Comparison of ENCODE assay signal across 21 cellular contexts in genomic region chr1:170567214-170567613, GRCh38. TPM values are rescaled to one million over a fixed set of nuclear protein-coding genes. Genes with fewer than 3 reads are reported as not detected.
DNase-seq lines count a peak whose midpoint lies in the region; ATAC-seq and TF ChIP-seq lines count a peak whose summit lies in the region.
"Had no signal": no experiment of that assay in that cellular context is flagged by ENCODE, and none has a peak within 500 bp of the region (broad histone marks: within the 10 kb centered on the region; RNA-seq: fewer than 3 reads in every experiment).

No MANE protein-coding gene starts in this region.

- no peak overlapping the region for H3K4me3 Mint-ChIP-seq in H9
- H3K4me3 Mint-ChIP-seq: CD14-positive monocyte; CD4-positive, alpha-beta T cell; CD8-positive, alpha-beta memory T cell had no signal

- H3K9me3 Mint-ChIP-seq in H9 = peaks cover 5 to 9% of the 10 kb centered on the region in 2 experiments; a peak in 4 of 5 replicates

- DNase-seq in left ventricle myocardium inferior (no peak), Right ventricle myocardium superior (no peak), dedifferentiated amniotic fluid mesenchymal stem cell (ENCODE audit: extremely low spot score) (peak; percentile 31), fibroblast of peridontal ligament (ENCODE audit: extremely low read depth) (peak; percentile 59), gastrocnemius medialis (no peak), H9 (no peak), AG20443 (ENCODE audit: low spot score) (no peak)
- DNase-seq in activated naive CD4-positive, alpha-beta T cell treated with anti-CD3 and anti-CD28 coated beads, Interleukin-2, amount 50 U/mL, for 16 hours = no peak
- DNase-seq: AML-193; BE2C; CD4-positive, alpha-beta T cell; CD8-positive, alpha-beta memory T cell; DMS 273 treated with DMSO at 0.1 percent for 48 hours; DMS79; EL; GDM1; H7 had no signal

- H3K9ac ChIP-seq in H9 (ENCODE audit: extremely low read depth, insufficient read length, low read length) = no peak overlapping the region
- H3K9ac ChIP-seq: BLaER1 treated with 17β-estradiol and CSF1 and Interleukin-3, amounts not matched to agents 10 nM and 100 nM had no signal

- H2BK15ac ChIP-seq in H9 (ENCODE audit: low read depth, low read length) = no peak overlapping the region

- H3K18ac ChIP-seq in H9 (ENCODE audit: insufficient read length, low read depth, low read length) = no peak overlapping the region

- no peak overlapping the region for H2BK120ac ChIP-seq in H9 (ENCODE audit: low read depth, low read length, poor library complexity, severe bottlenecking)

- H2BK5ac ChIP-seq in H9 (ENCODE audit: insufficient read length, low read length) = no peak overlapping the region

- H3K36me3 ChIP-seq in left ventricle myocardium inferior (no peaks in the 10 kb centered on the region), gastrocnemius medialis (no peaks in the 10 kb centered on the region)
- H3K36me3 ChIP-seq: BE2C; BLaER1 treated with 17β-estradiol and CSF1 and Interleukin-3, amounts not matched to agents 10 nM and 100 nM had no signal

- peaks cover 0 to 8% (median 4%) of the 10 kb centered on the region in 3 experiments; a peak in 5 of 7 replicates for H3K36me3 Mint-ChIP-seq in H9 (ENCODE audit: insufficient read depth in 1 of 3, low read depth in 3 of 3)
- H3K36me3 Mint-ChIP-seq: CD14-positive monocyte; CD8-positive, alpha-beta memory T cell had no signal

- H3K27ac Mint-ChIP-seq in H9 = no peak overlapping the region
- H3K27ac Mint-ChIP-seq: CD14-positive monocyte; CD4-positive, alpha-beta T cell; CD8-positive, alpha-beta memory T cell had no signal

- TF ChIP-seq CTCF in left ventricle myocardium inferior (IDR thresholded peaks at IDR 0.05; ENCODE audit: borderline replicate concordance) = no peak
- TF ChIP-seq CTCF in gastrocnemius medialis (IDR thresholded peaks at IDR 0.05 in 4 of 5, conservative IDR thresholded peaks at IDR 0.05 in 1 of 5) = no peak
- TF ChIP-seq CTCF in H9 (conservative IDR thresholded peaks at IDR 0.05) = no peak

- H3K4ac ChIP-seq in H9 (ENCODE audit: low read depth, low read length) = no peak overlapping the region

- H3K14ac ChIP-seq in H9 (ENCODE audit: insufficient read depth, low read length) = no peak overlapping the region

- no peaks in the 10 kb centered on the region for H3K79me2 ChIP-seq in H9 (ENCODE audit: insufficient read depth, low read length)

- ATAC-seq in Right ventricle myocardium superior (ENCODE audit: poor library complexity) (no peak), gastrocnemius medialis (no peak)
- ATAC-seq: HCT116 had no signal

- no peak overlapping the region for H3K23ac ChIP-seq in H9 (ENCODE audit: insufficient read length, low read depth, low read length)

- no peak overlapping the region for H3K56ac ChIP-seq in H9 (ENCODE audit: insufficient read length, low read depth, low read length)

- H4K91ac ChIP-seq in H9 (ENCODE audit: insufficient read length, low read depth, low read length) = no peak overlapping the region

- no peak overlapping the region for H2AK5ac ChIP-seq in H9 (ENCODE audit: insufficient read length, low read length)

- no peaks in the 10 kb centered on the region for H3K79me1 ChIP-seq in H9 (ENCODE audit: insufficient read depth, low read depth, low read length, poor library complexity, severe bottlenecking)

- H4K8ac ChIP-seq in H9 (replicated peaks; ENCODE audit: insufficient read length, low read depth, low read length) = no peak overlapping the region

- H2AFZ ChIP-seq in H9 (ENCODE audit: low read length) = no peak overlapping the region

- H3K4me3 ChIP-seq in left ventricle myocardium inferior (no peak overlapping the region), gastrocnemius medialis (no peak overlapping the region)
- H3K4me3 ChIP-seq: BLaER1 treated with 17β-estradiol and CSF1 and Interleukin-3, amounts not matched to agents 10 nM and 100 nM had no signal

- no peak for TF ChIP-seq POLR2A in gastrocnemius medialis (IDR thresholded peaks at IDR 0.05)

- H3K4me1 ChIP-seq in left ventricle myocardium inferior = peaks cover 15% of the 10 kb centered on the region
- peaks cover 0 to 5% of the 10 kb centered on the region in 2 donors for H3K4me1 ChIP-seq in gastrocnemius medialis
- peaks cover 10% of the 10 kb centered on the region for H3K4me1 ChIP-seq in H9 (ENCODE audit: insufficient read depth, low read length)

- no peak overlapping the region for H3K4me2 ChIP-seq in H9 (ENCODE audit: insufficient read depth, insufficient read length, low read length)

- no peaks in the 10 kb centered on the region for H3K27me3 Mint-ChIP-seq in H9 (ENCODE audit: low read depth)

- no peak overlapping the region for H4K5ac ChIP-seq in H9 (ENCODE audit: insufficient read length, low read depth, low read length)

- no peaks in the 10 kb centered on the region for H4K20me1 ChIP-seq in H9 (ENCODE audit: control insufficient read depth, insufficient read depth, insufficient read length)
- H4K20me1 ChIP-seq: BLaER1 treated with 17β-estradiol and CSF1 and Interleukin-3, amounts not matched to agents 10 nM and 100 nM had no signal

- H3K27me3 ChIP-seq in left ventricle myocardium inferior (ENCODE audit: low read depth) (no peaks in the 10 kb centered on the region), gastrocnemius medialis (no peaks in the 10 kb centered on the region), H9 (ENCODE audit: insufficient read depth, low read length) (no peaks in the 10 kb centered on the region)
- H3K27me3 ChIP-seq: BLaER1 treated with 17β-estradiol and CSF1 and Interleukin-3, amounts not matched to agents 10 nM and 100 nM had no signal

- no CpG with 5 or more reads among the region's 3 CpGs for WGBS in H9 (ENCODE audit: extremely low coverage, insufficient read length, low lambda C conversion rate)

- intact Hi-C loops in left ventricle myocardium inferior (cut with micrococcal nuclease) = no loop called here
- intact Hi-C loops in Right ventricle myocardium superior (cut with DNase I) = no loop called here
- intact Hi-C loops in gastrocnemius medialis (cut with DNase I; ENCODE audit: low total_unique reads) = no loop called here

- in situ Hi-C loops in gastrocnemius medialis (cut with MboI; ENCODE audit: low sequenced_read_pairs in 4 of 4) = no loop called here

- no peak overlapping the region for H3T11ph ChIP-seq in H9 (ENCODE audit: low read length)

- no peaks in the 10 kb centered on the region for H3K23me2 ChIP-seq in H9 (ENCODE audit: insufficient read length, low read depth, low read length, poor library complexity, severe bottlenecking)

- peak overlapping the region; percentile 67 for H3K27ac ChIP-seq in left ventricle myocardium inferior (replicated peaks)
- H3K27ac ChIP-seq in gastrocnemius medialis = peak overlapping the region in 3 of 4 donors; percentile 13 to 33 (median 19)
- H3K27ac ChIP-seq in H9 (ENCODE audit: insufficient read length, low read depth, low read length) = no peak overlapping the region
- H3K27ac ChIP-seq: 22Rv1; BLaER1 treated with 17β-estradiol and CSF1 and Interleukin-3, amounts not matched to agents 10 nM and 100 nM had no signal

- peaks cover 26 to 40% of the 10 kb centered on the region in 2 experiments for H3K4me1 Mint-ChIP-seq in H9

- H2BK20ac ChIP-seq in H9 (ENCODE audit: low read depth, low read length, poor library complexity, severe bottlenecking) = no peak overlapping the region

- H2BK12ac ChIP-seq in H9 (ENCODE audit: insufficient read length, low read depth, low read length) = no peak overlapping the region

- H3K9me3 ChIP-seq in left ventricle myocardium inferior (replicated peaks) (peaks cover 16% of the 10 kb centered on the region), gastrocnemius medialis (no peaks in the 10 kb centered on the region), H9 (ENCODE audit: control insufficient read depth, low read depth, low read length) (no peaks in the 10 kb centered on the region)
- H3K9me3 ChIP-seq: BE2C had no signal

RNA-seq across cellular contexts. Expression of gene GORAB, which starts 35.2 kb away (rescaled TPM):
- total RNA-seq in left ventricle myocardium inferior = 9.3 TPM
- total RNA-seq in Right ventricle myocardium superior = 6.6 TPM
- 1 to 10 TPM; 1.7 to 3.8 (median 2.3) TPM for total RNA-seq in gastrocnemius medialis
- total RNA-seq in H9 (2021) = 16.1 and 17.8 TPM in 2 replicates

Comparison
In these comparisons a context has a peak if more than half of its experiments do, and no peak if none do; other contexts are left out.
1. DNase-seq: peak in dedifferentiated amniotic fluid mesenchymal stem cell (single experiment) and fibroblast of peridontal ligament (single experiment); none in left ventricle myocardium inferior (single experiment), Right ventricle myocardium superior (single experiment), gastrocnemius medialis (0 of 2), H9 (single experiment), activated naive CD4-positive, alpha-beta T cell treated with anti-CD3 and anti-CD28 coated beads, Interleukin-2, amount 50 U/mL, for 16 hours (single experiment) and AG20443 (single experiment).